Comparison of ENCODE assay signal across 1 cellular context in genomic region chr10:70379581-70380176, GRCh38.
TF ChIP-seq lines count a peak whose summit lies in the region.

No MANE protein-coding gene starts in this region.

TF ChIP-seq in HCT116, 20 proteins besides CTCF, POLR2A, EP300 and RAD21 (continued from another document):
- TF ChIP-seq ZBTB33 (IDR thresholded peaks at IDR 0.05; ENCODE audit: extremely low read depth, insufficient replicate concordance, low read length) (no peak), EGR1 (IDR thresholded peaks at IDR 0.05; ENCODE audit: low read depth) (no peak), ELF1 (IDR thresholded peaks at IDR 0.05; ENCODE audit: borderline replicate concordance, low read depth) (no peak), YY1 (IDR thresholded peaks at IDR 0.05; ENCODE audit: extremely low read depth, insufficient replicate concordance, low read depth, low read length) (no peak), SRF (IDR thresholded peaks at IDR 0.05; ENCODE audit: low read depth) (no peak), JUND (IDR thresholded peaks at IDR 0.05) (no peak), TCF7L2 (IDR thresholded peaks at IDR 0.05; ENCODE audit: borderline replicate concordance, extremely low read depth, insufficient read depth, insufficient read length) (no peak), ATF3 (IDR thresholded peaks at IDR 0.05) (no peak), CBX3 (IDR thresholded peaks at IDR 0.05; ENCODE audit: low read depth) (no peak), EZH2 (IDR thresholded peaks at IDR 0.05) (no peak), EZH2phosphoT487 (IDR thresholded peaks at IDR 0.05; ENCODE audit: borderline replicate concordance) (no peak), POLR2AphosphoS5 (IDR thresholded peaks at IDR 0.05; ENCODE audit: low read depth, low read length) (no peak), ZFX (IDR thresholded peaks at IDR 0.05) (no peak), MAX (IDR thresholded peaks at IDR 0.05) (no peak), FOSL1 (IDR thresholded peaks at IDR 0.05; ENCODE audit: low read depth) (no peak)
